24 cellular contexts compared by ENCODE assay signal in the genomic region with DNA sequence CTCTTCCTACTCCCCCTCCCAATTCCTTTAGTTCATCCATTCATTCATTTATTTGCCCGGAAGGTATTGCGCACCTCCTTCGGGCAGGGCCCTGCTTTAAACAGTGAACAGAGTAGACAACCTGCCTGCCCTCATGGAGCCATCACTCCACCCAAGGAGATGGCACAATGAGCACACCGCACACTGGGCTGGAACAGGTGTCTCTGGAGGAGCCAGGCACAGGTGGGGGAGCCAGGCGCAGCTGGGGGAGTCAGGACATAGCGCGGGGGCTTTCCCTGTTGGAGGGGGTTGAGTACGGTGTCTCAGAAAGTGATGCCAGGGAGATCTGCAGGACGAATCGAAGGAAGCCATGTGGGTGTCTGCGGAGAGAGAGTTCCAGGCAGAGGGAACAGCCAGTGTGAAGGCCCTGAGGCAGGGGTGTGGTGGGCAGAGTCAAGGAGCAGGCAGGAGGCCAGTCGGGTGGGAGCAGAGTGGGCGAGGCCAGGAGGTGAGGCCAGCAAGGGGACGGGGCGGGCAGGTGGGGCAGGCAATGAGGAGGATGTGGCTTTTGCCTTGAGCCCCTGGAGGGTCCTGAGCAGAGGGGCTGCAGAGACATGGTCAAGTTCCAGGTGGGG. TPM values are rescaled to one million over a fixed set of nuclear protein-coding genes. Genes with fewer than 3 reads are reported as not detected.
A peak's percentile ranks its signal among the peaks of the same experiment; 100 is the strongest.
DNase-seq lines count a peak whose midpoint lies in the region; ATAC-seq, FAIRE-seq and TF ChIP-seq lines count a peak whose summit lies in the region.
"Had no signal": no experiment of that assay in that cellular context is flagged by ENCODE, and none has a peak within 500 bp of the region (broad histone marks: within the 10 kb centered on the region; RNA-seq: fewer than 3 reads in every experiment).

No MANE protein-coding gene starts in this region.

- no peaks in the 10 kb centered on the region for H3K79me1 ChIP-seq in H1 (ENCODE audit: low read depth, low read length)

- H4K20me1 ChIP-seq in mammary epithelial cell (ENCODE audit: insufficient read depth, low read length), result no peaks in the 10 kb centered on the region
- H4K20me1 ChIP-seq in H1 (replicated peaks in 1 of 2; ENCODE audit: control insufficient read depth in 1 of 2, insufficient read depth in 2 of 2, low read length in 2 of 2), result no peaks in the 10 kb centered on the region
- no peaks in the 10 kb centered on the region for H4K20me1 ChIP-seq in neural progenitor cell (ENCODE audit: low read depth)
- H4K20me1 ChIP-seq: BLaER1 had no signal

- no peak overlapping the region; the same call in 1 of the 2 replicates for H4K8ac ChIP-seq in H1 (ENCODE audit: extremely low read depth, insufficient read depth, low read length)

- no peak overlapping the region for H3K56ac ChIP-seq in H1 (replicated peaks; ENCODE audit: insufficient read length, low read depth, low read length)

- no peaks in the 10 kb centered on the region for H3K36me3 ChIP-seq in mammary epithelial cell (ENCODE audit: insufficient read depth, low read length)
- no peaks in the 10 kb centered on the region for H3K36me3 ChIP-seq in H1 (ENCODE audit: control insufficient read depth in 2 of 4, insufficient read depth in 4 of 4, low read length in 3 of 4)
- H3K36me3 ChIP-seq in neural progenitor cell, result no peaks in the 10 kb centered on the region
- H3K36me3 ChIP-seq: BLaER1, breast epithelium, gastroesophageal sphincter, neutrophil, Peyer's patch, transverse colon had no signal

- intact Hi-C loops in MCF 10A (cut with micrococcal nuclease) (no loop called here), mammary epithelial cell (cut with micrococcal nuclease) (no loop called here)

- no peak overlapping the region for H3K4ac ChIP-seq in H1 (replicated peaks; ENCODE audit: insufficient read length, low read depth, low read length)

- peak overlapping the region; percentile 83 for H3K27ac Mint-ChIP-seq in MCF 10A (ENCODE audit: low read depth, unreplicated experiment)
- H3K27ac Mint-ChIP-seq in neural progenitor cell, result peak overlapping the region; percentile 51
- no peak overlapping the region for H3K27ac Mint-ChIP-seq in WTC11
- H3K27ac Mint-ChIP-seq: activated CD8-positive, alpha-beta T cell treated with anti-CD3 and anti-CD28 coated beads, Interleukin-2, amount 10 ng/mL, durations not matched to agents 7 days and 5 days; activated naive CD4-positive, alpha-beta T cell treated with anti-CD3 and anti-CD28 coated beads, Interleukin-2, amount 50 U/mL, for 72 hours; stimulated activated naive B cell treated with anti-CD40 and anti-IgM and Interleukin-4, amounts not matched to agents 10 μg/mL and 1 μg/mL and 100 μg/mL, for 72 hours had no signal

- no peak overlapping the region for H4K5ac ChIP-seq in H1 (ENCODE audit: insufficient read length, low read depth, low read length)

- H3K9me3 ChIP-seq in mammary epithelial cell (replicated peaks; ENCODE audit: insufficient read depth, low read length), result no peaks in the 10 kb centered on the region
- no peaks in the 10 kb centered on the region for H3K9me3 ChIP-seq in H1 (ENCODE audit: insufficient read depth in 2 of 2, low read depth in 1 of 2, low read length in 1 of 2)
- no peaks in the 10 kb centered on the region for H3K9me3 ChIP-seq in neural progenitor cell (ENCODE audit: low read depth)
- H3K9me3 ChIP-seq: BLaER1, breast epithelium, gastroesophageal sphincter, neutrophil, Peyer's patch, transverse colon had no signal

- no peaks in the 10 kb centered on the region for H3F3A ChIP-seq in neural progenitor cell (ENCODE audit: low read depth)

- TF ChIP-seq CTCF in MCF 10A (IDR thresholded peaks at IDR 0.05; ENCODE audit: unreplicated experiment) (no peak), mammary epithelial cell (conservative IDR thresholded peaks at IDR 0.05 in 1 of 2, IDR thresholded peaks at IDR 0.05 in 1 of 2; ENCODE audit: extremely low read depth in 1 of 2, insufficient read depth in 1 of 2, low read depth in 1 of 2, low read length in 2 of 2) (no peak), H1 (IDR thresholded peaks at IDR 0.05; ENCODE audit: control extremely low read depth in 1 of 3, insufficient read depth in 1 of 3, low read depth in 1 of 3, low read length in 3 of 3) (no peak), neural progenitor cell (IDR thresholded peaks at IDR 0.05) (no peak), WTC11 (IDR thresholded peaks at IDR 0.05) (no peak)

- ATAC-seq in HG02642 (IDR thresholded peaks at IDR 0.05; ENCODE audit: poor library complexity, unreplicated experiment) (no peak), HG02759 (IDR thresholded peaks at IDR 0.05; ENCODE audit: unreplicated experiment) (no peak), WTC11 (no peak)
- ATAC-seq: activated CD8-positive, alpha-beta T cell treated with anti-CD3 and anti-CD28 coated beads, Interleukin-2, amount 10 ng/mL, durations not matched to agents 7 days and 5 days; activated naive CD4-positive, alpha-beta T cell treated with anti-CD3 and anti-CD28 coated beads, Interleukin-2, amount 50 U/mL, for 72 hours; left colon; stimulated activated naive B cell treated with anti-CD40 and anti-IgM and Interleukin-4, amounts not matched to agents 10 μg/mL and 1 μg/mL and 100 μg/mL, for 72 hours had no signal

- no peak overlapping the region for H2BK120ac ChIP-seq in H1 (replicated peaks; ENCODE audit: low read depth, low read length)

- no peak overlapping the region for H3K27ac ChIP-seq in mammary epithelial cell (ENCODE audit: insufficient read depth, low read depth, low read length)
- H3K27ac ChIP-seq in H1 (ENCODE audit: low read depth, low read length), result no peak overlapping the region
- H3K27ac ChIP-seq in neural progenitor cell, result no peak overlapping the region
- H3K27ac ChIP-seq: neutrophil, Peyer's patch had no signal

- H2AFZ ChIP-seq in mammary epithelial cell (ENCODE audit: low read depth, low read length), result no peak overlapping the region
- H2AFZ ChIP-seq in H1 (ENCODE audit: low read length), result no peak overlapping the region
- H2AFZ ChIP-seq in neural progenitor cell (replicated peaks), result no peak overlapping the region

- H3K9me3 Mint-ChIP-seq in MCF 10A (ENCODE audit: unreplicated experiment) (no peaks in the 10 kb centered on the region), neural progenitor cell (no peaks in the 10 kb centered on the region), WTC11 (no peaks in the 10 kb centered on the region)
- H3K9me3 Mint-ChIP-seq: activated naive CD4-positive, alpha-beta T cell treated with anti-CD3 and anti-CD28 coated beads, Interleukin-2, amount 50 U/mL, for 72 hours; stimulated activated naive B cell treated with anti-CD40 and anti-IgM and Interleukin-4, amounts not matched to agents 10 μg/mL and 1 μg/mL and 100 μg/mL, for 72 hours had no signal

- no peak overlapping the region for H2BK15ac ChIP-seq in H1 (ENCODE audit: low read length)

- H3K18ac ChIP-seq in H1 (ENCODE audit: extremely low read depth, low read length), result no peak overlapping the region

- CTCF ChIA-PET in MCF 10A (lab: Yijun Ruan, JAX), result interaction anchor here (1.1 kb wide), 1 partner anchor 57 kb away, joined by 3 read pairs; no protein-coding TSS in a partner anchor
- CTCF ChIA-PET in mammary epithelial cell (lab: Charles Lee; ENCODE audit: low non-redundant PET), result no interaction called here
- CTCF ChIA-PET in H1 (lab: Charles Lee; ENCODE audit: partially characterized antibody), result interaction anchor here (0.6 to 1.5 kb wide), 7 partner anchors 11 to 439 kb away, joined by 3 to 6 read pairs (median 3); no protein-coding TSS in a partner anchor
- CTCF ChIA-PET in WTC11 (lab: Charles Lee), result interaction anchor here (1.2 to 1.7 kb wide), 3 partner anchors 42 to 50 kb away, joined by 3 to 7 read pairs (median 5); no protein-coding TSS in a partner anchor

- H3K4me3 Mint-ChIP-seq in MCF 10A (ENCODE audit: unreplicated experiment) (no peak overlapping the region), neural progenitor cell (no peak overlapping the region), WTC11 (no peak overlapping the region)
- H3K4me3 Mint-ChIP-seq: activated CD8-positive, alpha-beta T cell treated with anti-CD3 and anti-CD28 coated beads, Interleukin-2, amount 10 ng/mL, durations not matched to agents 7 days and 5 days; stimulated activated naive B cell treated with anti-CD40 and anti-IgM and Interleukin-4, amounts not matched to agents 10 μg/mL and 1 μg/mL and 100 μg/mL, for 72 hours had no signal

- dilution Hi-C loops in mammary epithelial cell (cut with HindIII; ENCODE audit: low sequenced_read_pairs), result no loop called here

- H3K4me1 Mint-ChIP-seq in MCF 10A (ENCODE audit: insufficient read depth, unreplicated experiment) (peaks cover 48% of the 10 kb centered on the region), neural progenitor cell (peaks cover 27% of the 10 kb centered on the region), WTC11 (peaks cover 3% of the 10 kb centered on the region)

- peak overlapping the region; percentile 52 for H2BK5ac ChIP-seq in H1 (ENCODE audit: low read depth, low read length)

- H3K4me2 ChIP-seq in mammary epithelial cell (ENCODE audit: insufficient read depth, low read depth, low read length) (no peak overlapping the region), H1 (ENCODE audit: insufficient read depth in 1 of 2, low read depth in 2 of 2, low read length in 2 of 2) (no peak overlapping the region), neural progenitor cell (no peak overlapping the region)
- H3K4me2 ChIP-seq: BLaER1 had no signal

- H3K27me3 Mint-ChIP-seq in MCF 10A (ENCODE audit: insufficient read depth, unreplicated experiment), result no peaks in the 10 kb centered on the region
- peaks cover 20% of the 10 kb centered on the region for H3K27me3 Mint-ChIP-seq in neural progenitor cell (ENCODE audit: insufficient read depth, low read depth)
- H3K27me3 Mint-ChIP-seq in WTC11 (ENCODE audit: low read depth), result no peaks in the 10 kb centered on the region; the same call in 1 of the 2 replicates

- TF ChIP-seq RAD21 in H1 (IDR thresholded peaks at IDR 0.05 in 1 of 2, conservative IDR thresholded peaks at IDR 0.05 in 1 of 2; ENCODE audit: low read depth in 2 of 2, low read length in 2 of 2), result no peak

- H3K36me3 Mint-ChIP-seq in MCF 10A (ENCODE audit: insufficient read depth, unreplicated experiment), result peaks cover 6% of the 10 kb centered on the region
- no peaks in the 10 kb centered on the region for H3K36me3 Mint-ChIP-seq in neural progenitor cell
- no peaks in the 10 kb centered on the region for H3K36me3 Mint-ChIP-seq in WTC11
- H3K36me3 Mint-ChIP-seq: activated naive CD4-positive, alpha-beta T cell treated with anti-CD3 and anti-CD28 coated beads, Interleukin-2, amount 50 U/mL, for 72 hours; stimulated activated naive B cell treated with anti-CD40 and anti-IgM and Interleukin-4, amounts not matched to agents 10 μg/mL and 1 μg/mL and 100 μg/mL, for 72 hours had no signal

- peak overlapping the region; percentile 39; the same call in 1 of the 2 replicates for H2AK5ac ChIP-seq in H1 (ENCODE audit: low read depth, low read length)

- H3K4me1 ChIP-seq in mammary epithelial cell (ENCODE audit: insufficient read depth, low read length) (peaks cover 19% of the 10 kb centered on the region), H1 (replicated peaks in 1 of 4; ENCODE audit: control insufficient read depth in 3 of 4, insufficient read depth in 4 of 4, low read length in 3 of 4) (peaks cover 0 to 3% (median 0%) of the 10 kb centered on the region in 4 experiments; a peak in 2 of 7 replicates), neural progenitor cell (peaks cover 15% of the 10 kb centered on the region)

- H3K14ac ChIP-seq in H1 (ENCODE audit: insufficient read length), result no peak overlapping the region

- H3K79me2 ChIP-seq in mammary epithelial cell (ENCODE audit: insufficient read depth, low read length) (no peaks in the 10 kb centered on the region), H1 (ENCODE audit: control insufficient read depth in 1 of 2, insufficient read depth in 2 of 2, low read length in 2 of 2) (no peaks in the 10 kb centered on the region), neural progenitor cell (ENCODE audit: low read depth) (no peaks in the 10 kb centered on the region)

- no peaks in the 10 kb centered on the region for H3K27me3 ChIP-seq in mammary epithelial cell (ENCODE audit: insufficient read depth, low read length)
- H3K27me3 ChIP-seq in H1 (replicated peaks in 1 of 4; ENCODE audit: control insufficient read depth in 3 of 4, extremely low read depth in 1 of 4, insufficient read depth in 3 of 4, low read length in 3 of 4), result no peaks in the 10 kb centered on the region
- H3K27me3 ChIP-seq in neural progenitor cell, result no peaks in the 10 kb centered on the region
- H3K27me3 ChIP-seq: BLaER1, breast epithelium, gastroesophageal sphincter, neutrophil, Peyer's patch, transverse colon had no signal

- no peak overlapping the region for H2BK20ac ChIP-seq in H1 (ENCODE audit: low read length)

- H3K23me2 ChIP-seq in H1 (ENCODE audit: low read depth, low read length), result 0 out of 2 replicates have a peak, but pooled peaks cover 1% of the 10 kb centered on the region

- H3K4me3 ChIP-seq in mammary epithelial cell (replicated peaks in 1 of 3; ENCODE audit: insufficient read depth in 1 of 3, low read depth in 2 of 3, low read length in 3 of 3) (no peak overlapping the region), H1 (ENCODE audit: extremely low read depth in 1 of 4, insufficient read depth in 2 of 4, low read depth in 3 of 4, low read length in 4 of 4) (no peak overlapping the region), neural progenitor cell (no peak overlapping the region)
- H3K4me3 ChIP-seq: BLaER1, breast epithelium, gastroesophageal sphincter, Peyer's patch, transverse colon had no signal

- H3K9ac ChIP-seq in mammary epithelial cell (ENCODE audit: insufficient read depth, low read length) (no peak overlapping the region), H1 (replicated peaks in 1 of 4; ENCODE audit: extremely low read depth in 1 of 4, low read depth in 3 of 4, low read length in 3 of 4) (no peak overlapping the region), neural progenitor cell (no peak overlapping the region)
- H3K9ac ChIP-seq: BLaER1 had no signal

- no peak for DNase-seq in MCF 10A (ENCODE audit: unreplicated experiment)
- no peak for DNase-seq in mammary epithelial cell
- no peak for DNase-seq in H1 (ENCODE audit: low read depth in 1 of 2, low spot score in 2 of 2)
- no peak for DNase-seq in neural progenitor cell (ENCODE audit: low spot score)
- no peak for DNase-seq in NCI-H1105 treated with DMSO at 0.1 percent for 48 hours (lab: John Stamatoyannopoulos, UW)
- no peak for DNase-seq in WTC11 (ENCODE audit: low spot score)
- DNase-seq: 8988T; activated CD8-positive, alpha-beta T cell treated with anti-CD3 and anti-CD28 coated beads, Interleukin-2, amount 10 ng/mL, durations not matched to agents 7 days and 5 days; erythroblast; GF-D8; KBM-7; left colon; NCI-H187 treated with DMSO at 0.1 percent for 48 hours; Peyer's patch; stimulated activated naive B cell treated with anti-CD40 and anti-IgM and Interleukin-4, amounts not matched to agents 10 μg/mL and 1 μg/mL and 100 μg/mL, for 72 hours; T-helper 9 cell had no signal

- in situ Hi-C loops in mammary epithelial cell (cut with MboI; ENCODE audit: low sequenced_read_pairs in 2 of 2), result no loop called here

- 93% methylated on average over 6 of the region's 15 CpGs for WGBS in mammary epithelial cell (ENCODE audit: low coverage, missing lambda C conversion rate)
- WGBS in H1 (ENCODE audit: extremely low coverage in 1 of 2, insufficient coverage in 1 of 2, insufficient read length in 1 of 2, insufficient replicate concordance in 2 of 2, low coverage in 1 of 2, low lambda C conversion rate in 2 of 2, missing lambda C conversion rate in 1 of 2), 2 experiments, result 90% methylated on average over 12 of the region's 15 CpGs; no CpG with 5 or more reads in 1 of the 2 experiments

- BruUV-seq in MCF 10A (replicated peaks; lab: Mats Ljungman, UMichigan), result no TSS peak
- no TSS peak for BruUV-seq in mammary epithelial cell (replicated peaks; lab: Mats Ljungman, UMichigan)

- H2BK12ac ChIP-seq in H1 (ENCODE audit: low read depth, low read length), result 0 out of 2 replicates have a peak overlapping the region, but pooled peaks have one; percentile 60

- no peak for TF ChIP-seq EP300 in H1 (IDR thresholded peaks at IDR 0.05; ENCODE audit: borderline replicate concordance in 1 of 2, low read depth in 2 of 2, low read length in 2 of 2)

- no peak overlapping the region for H3K23ac ChIP-seq in H1 (ENCODE audit: insufficient read length)

- POLR2A ChIA-PET in MCF 10A (lab: Yijun Ruan, JAX), result interaction anchor here (0.8 kb wide), 1 partner anchor 9 kb away, joined by 5 read pairs; no protein-coding TSS in a partner anchor
- POLR2A ChIA-PET in H1 (lab: Charles Lee; ENCODE audit: partially characterized antibody), result interaction anchor here (0.9 to 2.4 kb wide), 3 partner anchors 10 to 46 kb away, joined by 3 to 9 read pairs (median 4); partner anchors contain the start of gene SNAI1
- POLR2A ChIA-PET in WTC11 (lab: Charles Lee), result interaction anchor here (0.6 kb wide), 1 partner anchor 41 kb away, joined by 4 read pairs; no protein-coding TSS in a partner anchor

- H4K91ac ChIP-seq in H1 (replicated peaks; ENCODE audit: insufficient read length, low read length), result no peak overlapping the region

- no peak for TF ChIP-seq POLR2A in H1 (IDR thresholded peaks at IDR 0.05; ENCODE audit: control extremely low read depth in 1 of 2, low read depth in 2 of 2, low read length in 2 of 2)

- no peak for FAIRE-seq in H1 (lab: Jason Lieb, UNC)

RNA-seq across cellular contexts. Expression of gene SNAI1, which starts 46.4 kb away (rescaled TPM):
- total RNA-seq in MCF 10A (2022), result 0.17 and 0.23 TPM in 2 replicates
- total RNA-seq in mammary epithelial cell, result not detected
- polyA plus RNA-seq in mammary epithelial cell, result 0.02 TPM
- not detected for polyA minus RNA-seq in mammary epithelial cell
- total RNA-seq in H1 (2021; fragmentation: NEBNext Ultra II Directional; extraction: Animal tissue kit (Norgen Biotek cat#: 25700)), result 6.5 and 7.7 TPM in 2 replicates
- 8.0 and 10.6 TPM in 2 replicates for polyA plus RNA-seq in H1 (2011; rRNA removed)
- polyA plus RNA-seq in H1 (2011; cell fraction: cytosol; rRNA removed), result 2.0 TPM
- 6.6 TPM for polyA plus RNA-seq in H1 (2011; cell fraction: nucleus; rRNA removed)
- polyA plus RNA-seq in H1 (2012, experiment 1 of 2), result 6.9 to 10.2 TPM (median 8.7 TPM) in 4 replicates
- polyA plus RNA-seq in H1 (2012, experiment 2 of 2), result 10.4 TPM
- polyA plus RNA-seq in H1 (2013, experiment 1 of 2), result 6.9 TPM
- 7.0 TPM for polyA plus RNA-seq in H1 (2013, experiment 2 of 2)
- polyA minus RNA-seq in H1 (2011; rRNA and poly(A)+ RNA removed), result 1.3 and 2.7 TPM in 2 replicates
- 2.4 TPM for polyA minus RNA-seq in H1 (2011; cell fraction: cytosol; rRNA and poly(A)+ RNA removed)
- 7.8 TPM for polyA minus RNA-seq in H1 (2011; cell fraction: nucleus; rRNA and poly(A)+ RNA removed)
- total RNA-seq in neural progenitor cell (ENCODE audit: low replicate concordance), result 1.1 and 4.0 TPM in 2 replicates
- total RNA-seq in WTC11 (2021), result 7.0 to 8.7 TPM (median 7.9 TPM) in 3 replicates
